9 cellular contexts compared by ENCODE assay signal in the genomic region with DNA sequence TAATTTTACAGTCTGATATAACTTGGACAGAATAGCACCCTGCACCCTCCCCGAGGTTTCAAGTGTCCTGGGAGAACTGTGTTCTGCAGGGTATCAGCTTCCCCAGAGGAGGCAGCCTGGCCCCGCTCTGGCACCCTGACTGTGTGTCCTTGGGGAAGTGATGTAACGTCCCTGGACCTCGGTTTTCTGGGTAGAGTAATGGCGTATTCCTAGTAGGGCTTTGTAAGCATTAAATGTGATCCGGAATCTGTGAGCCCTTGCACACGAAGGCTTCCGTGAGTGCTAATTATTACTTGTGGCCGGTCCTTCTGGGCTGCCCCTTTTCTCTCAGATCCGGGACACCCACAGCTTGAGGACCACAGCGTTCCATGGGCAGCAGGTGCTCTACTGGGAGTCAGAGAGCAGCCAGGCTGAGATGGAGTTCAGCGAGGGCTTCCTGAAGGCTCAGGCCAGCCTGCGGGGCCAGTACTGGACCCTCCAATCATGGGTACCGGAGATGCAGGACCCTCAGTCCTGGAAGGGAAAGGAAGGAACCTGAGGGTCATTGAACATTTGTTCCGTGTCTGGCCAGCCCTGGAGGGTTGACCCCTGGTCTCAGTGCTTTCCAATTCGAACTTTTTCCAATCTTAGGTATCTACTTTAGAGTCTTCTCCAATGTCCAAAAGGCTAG. TPM values are rescaled to one million over a fixed set of nuclear protein-coding genes. Genes with fewer than 3 reads are reported as not detected.
DNase-seq lines count a peak whose midpoint lies in the region; ATAC-seq, FAIRE-seq and TF ChIP-seq lines count a peak whose summit lies in the region.
"Had no signal": no experiment of that assay in that cellular context is flagged by ENCODE, and none has a peak within 500 bp of the region (broad histone marks: within the 10 kb centered on the region; RNA-seq: fewer than 3 reads in every experiment).

No MANE protein-coding gene starts in this region.

- DNase-seq in BJ (ENCODE audit: low read depth) (no peak), astrocyte (ENCODE audit: low read depth) (no peak), iPS-NIHi11 (ENCODE audit: low spot score) (no peak), HTR-8/SVneo (ENCODE audit: insufficient read length, low spot score) (no peak), NCI-H1048 (lab: John Stamatoyannopoulos, UW) (no peak)
- no peak for DNase-seq in Jurkat, Clone E6-1 (ENCODE audit: low read depth, low spot score)
- no peak for DNase-seq in naive thymus-derived CD4-positive, alpha-beta T cell

- H3K4me3 ChIP-seq in BJ (ENCODE audit: low read depth, low read length) (peak overlapping the region; percentile 47), astrocyte (ENCODE audit: insufficient read depth, low read depth, low read length) (no peak overlapping the region)
- peak overlapping the region; percentile 65 for H3K4me3 ChIP-seq in Jurkat, Clone E6-1 (ENCODE audit: low read length)
- peak overlapping the region; percentile 88 for H3K4me3 ChIP-seq in naive thymus-derived CD4-positive, alpha-beta T cell (ENCODE audit: low read length)

- no peaks in the 10 kb centered on the region for H3K9me3 Mint-ChIP-seq in astrocyte (ENCODE audit: unreplicated experiment)
- H3K9me3 Mint-ChIP-seq in naive thymus-derived CD4-positive, alpha-beta T cell: no peaks in the 10 kb centered on the region

- peaks cover 6% of the 10 kb centered on the region for H3K27me3 Mint-ChIP-seq in astrocyte (ENCODE audit: low read depth, unreplicated experiment)
- peaks cover 0 to 10% (median 0%) of the 10 kb centered on the region in 5 donors for H3K27me3 Mint-ChIP-seq in naive thymus-derived CD4-positive, alpha-beta T cell

- H3K27ac Mint-ChIP-seq in astrocyte (ENCODE audit: unreplicated experiment): no peak overlapping the region
- H3K27ac Mint-ChIP-seq in naive thymus-derived CD4-positive, alpha-beta T cell: peak overlapping the region in 3 of 9 donors; percentile 92 to 93 (median 92)

- no peak overlapping the region for H3K27ac ChIP-seq in astrocyte (ENCODE audit: low read depth, low read length)
- peak overlapping the region; percentile 79 for H3K27ac ChIP-seq in naive thymus-derived CD4-positive, alpha-beta T cell (ENCODE audit: low read depth, low read length)

- no peaks in the 10 kb centered on the region for H3K9me3 ChIP-seq in astrocyte (ENCODE audit: insufficient read depth, low read depth, low read length)
- H3K9me3 ChIP-seq in naive thymus-derived CD4-positive, alpha-beta T cell (ENCODE audit: control insufficient read depth in 2 of 3, low read length in 3 of 3): no peaks in the 10 kb centered on the region

- CTCF ChIA-PET in BJ (lab: Yijun Ruan, JAX): interaction anchor here (0.9 to 1.5 kb wide), 4 partner anchors 13 to 26 kb away, joined by 3 to 5 read pairs (median 4); no protein-coding TSS in a partner anchor
- CTCF ChIA-PET in naive thymus-derived CD4-positive, alpha-beta T cell (lab: Charles Lee): interaction anchor here (1.3 kb wide), 1 partner anchor 20 kb away, joined by 4 read pairs; the partner anchor contains the start of gene SLC2A6

- intact Hi-C loops in naive thymus-derived CD4-positive, alpha-beta T cell (cut with micrococcal nuclease): loop anchor here (1.0 to 10.0 kb wide), 8 partner anchors 21 to 691 kb away; partner anchors contain the start of genes REXO4 (in 2 of the 2), SLC2A6 (in 2 of the 2), STKLD1 (in 2 of the 2) and SURF4 (in 2 of the 2)

- H3K4me3 Mint-ChIP-seq in astrocyte (ENCODE audit: unreplicated experiment): peak overlapping the region; percentile 84
- H3K4me3 Mint-ChIP-seq in naive thymus-derived CD4-positive, alpha-beta T cell: peak overlapping the region; percentile 88 to 94 (median 90)

- H3K9ac ChIP-seq in astrocyte (ENCODE audit: low read length): no peak overlapping the region

- peaks cover 4% of the 10 kb centered on the region for H3K4me1 ChIP-seq in astrocyte (ENCODE audit: insufficient read depth, low read length)
- peaks cover 6% of the 10 kb centered on the region in 2 donors for H3K4me1 ChIP-seq in naive thymus-derived CD4-positive, alpha-beta T cell (ENCODE audit: control insufficient read depth in 2 of 2, insufficient read depth in 2 of 2, low read length in 2 of 2)

- peaks cover 2% of the 10 kb centered on the region for H3K36me3 Mint-ChIP-seq in astrocyte (ENCODE audit: low read depth, unreplicated experiment)
- no peaks in the 10 kb centered on the region for H3K36me3 Mint-ChIP-seq in naive thymus-derived CD4-positive, alpha-beta T cell

- TF ChIP-seq CTCF in BJ (IDR thresholded peaks at IDR 0.05; ENCODE audit: insufficient read depth, low read depth, low read length) (no peak), astrocyte (IDR thresholded peaks at IDR 0.05; ENCODE audit: insufficient read depth, low read depth, low read length) (no peak)

- no peaks in the 10 kb centered on the region for H3K4me1 Mint-ChIP-seq in astrocyte (ENCODE audit: low read depth, unreplicated experiment)
- peaks cover 0 to 7% (median 4%) of the 10 kb centered on the region in 7 donors for H3K4me1 Mint-ChIP-seq in naive thymus-derived CD4-positive, alpha-beta T cell

- no peak overlapping the region for H2AFZ ChIP-seq in astrocyte (ENCODE audit: low read depth, low read length)

- H3K27me3 ChIP-seq in BJ (ENCODE audit: control insufficient read depth, insufficient read depth, low read length) (no peaks in the 10 kb centered on the region), astrocyte (ENCODE audit: insufficient read depth, low read length) (peaks cover 5% of the 10 kb centered on the region)
- no peaks in the 10 kb centered on the region for H3K27me3 ChIP-seq in naive thymus-derived CD4-positive, alpha-beta T cell (ENCODE audit: control insufficient read depth in 2 of 2, insufficient read depth in 2 of 2, low read length in 2 of 2)

- POLR2A ChIA-PET in BJ (lab: Charles Lee): interaction anchor here (0.6 kb wide), 1 partner anchor 73 kb away, joined by 4 read pairs; no protein-coding TSS in a partner anchor
- POLR2A ChIA-PET in naive thymus-derived CD4-positive, alpha-beta T cell (lab: Charles Lee): interaction anchor here (0.6 to 1.6 kb wide), 6 partner anchors 81 to 428 kb away, joined by 3 to 7 read pairs (median 4); partner anchors contain the start of genes GTF3C5, MED22, RPL7A and STKLD1

- H3K79me2 ChIP-seq in astrocyte (ENCODE audit: insufficient read depth, low read length): no peaks in the 10 kb centered on the region

- ATAC-seq in naive thymus-derived CD4-positive, alpha-beta T cell: no peak
- ATAC-seq in GM21825 (IDR thresholded peaks at IDR 0.05; ENCODE audit: unreplicated experiment): no peak

- H3K4me2 ChIP-seq in astrocyte (ENCODE audit: low read length): peak overlapping the region; percentile 98

- H4K20me1 ChIP-seq in astrocyte (ENCODE audit: insufficient read depth, low read length): peaks cover 31% of the 10 kb centered on the region

- no peaks in the 10 kb centered on the region for H3K36me3 ChIP-seq in BJ (ENCODE audit: control insufficient read depth, insufficient read depth, low read length)
- no peaks in the 10 kb centered on the region for H3K36me3 ChIP-seq in astrocyte (ENCODE audit: insufficient read depth, low read length)
- no peaks in the 10 kb centered on the region for H3K36me3 ChIP-seq in naive thymus-derived CD4-positive, alpha-beta T cell (ENCODE audit: control insufficient read depth in 2 of 3, insufficient read depth in 3 of 3, low read length in 3 of 3)

- FAIRE-seq in astrocyte (lab: Jason Lieb, UNC): no peak
- no peak for FAIRE-seq in HTR-8/SVneo (lab: Jason Lieb, UNC)
- FAIRE-seq: islet of Langerhans had no signal

RNA-seq across cellular contexts. Expression of gene CACFD1, which starts 1.0 kb away (rescaled TPM):
- 15.8 and 19.1 TPM in 2 replicates for polyA plus RNA-seq in BJ (2011; rRNA removed)
- polyA minus RNA-seq in BJ (2011; rRNA and poly(A)+ RNA removed): 11.8 and 15.9 TPM in 2 replicates
- 5.0 TPM for polyA plus RNA-seq in Jurkat, Clone E6-1 (2012; ENCODE audit: insufficient read depth, insufficient read length)
- 13.1 and 14.2 TPM in 2 replicates for total RNA-seq in astrocyte
- total RNA-seq in naive thymus-derived CD4-positive, alpha-beta T cell: 1 to 10 TPM in 4 of 5 experiments, under 1 TPM in 1; 0.56 to 4.7 (median 3.1) TPM
- polyA plus RNA-seq in naive thymus-derived CD4-positive, alpha-beta T cell: 1 to 10 TPM; 2.5 to 3.7 TPM

RNA-seq across cellular contexts. Expression of gene SLC2A6, which starts 20.1 kb away (rescaled TPM):
- 5.1 and 9.0 TPM in 2 replicates for polyA plus RNA-seq in BJ (2011; rRNA removed)
- 3.5 and 4.3 TPM in 2 replicates for polyA minus RNA-seq in BJ (2011; rRNA and poly(A)+ RNA removed)
- polyA plus RNA-seq in Jurkat, Clone E6-1 (2012; ENCODE audit: insufficient read depth, insufficient read length): 11.6 TPM
- 21.1 and 24.3 TPM in 2 replicates for total RNA-seq in astrocyte
- 10 to 100 TPM in 1 of 5 experiments, 1 to 10 TPM in 4; 2.4 to 34.7 (median 3.6) TPM for total RNA-seq in naive thymus-derived CD4-positive, alpha-beta T cell
- 1 to 10 TPM; 2.6 TPM for polyA plus RNA-seq in naive thymus-derived CD4-positive, alpha-beta T cell

RNA-seq across cellular contexts. Expression of gene ADAMTS13, which starts 36.6 kb away (rescaled TPM):
- polyA plus RNA-seq in BJ (2011; rRNA removed): 1.3 and 2.4 TPM in 2 replicates
- 0.57 and 0.62 TPM in 2 replicates for polyA minus RNA-seq in BJ (2011; rRNA and poly(A)+ RNA removed)
- polyA plus RNA-seq in Jurkat, Clone E6-1 (2012; ENCODE audit: insufficient read depth, insufficient read length): 4.1 TPM
- total RNA-seq in astrocyte: 5.6 and 7.3 TPM in 2 replicates
- 1 to 10 TPM; 1.6 to 3.1 (median 2.5) TPM for total RNA-seq in naive thymus-derived CD4-positive, alpha-beta T cell
- under 1 TPM; 0.07 to 0.35 TPM for polyA plus RNA-seq in naive thymus-derived CD4-positive, alpha-beta T cell

RNA-seq across cellular contexts. Expression of gene REXO4, which starts 41.0 kb away (rescaled TPM):
- 22.7 and 24.0 TPM in 2 replicates for polyA plus RNA-seq in BJ (2011; rRNA removed)
- polyA minus RNA-seq in BJ (2011; rRNA and poly(A)+ RNA removed): 9.6 and 11.7 TPM in 2 replicates
- polyA plus RNA-seq in Jurkat, Clone E6-1 (2012; ENCODE audit: insufficient read depth, insufficient read length): 33.0 TPM
- 19.7 and 22.5 TPM in 2 replicates for total RNA-seq in astrocyte
- 10 to 100 TPM; 17.8 to 44.1 (median 28.6) TPM for total RNA-seq in naive thymus-derived CD4-positive, alpha-beta T cell
- polyA plus RNA-seq in naive thymus-derived CD4-positive, alpha-beta T cell: 10 to 100 TPM; 14.0 to 29.9 TPM
